Comparison of ENCODE assay signal across 25 cellular contexts in genomic region chr1:27823784-27824183, GRCh38. TPM values are rescaled to one million over a fixed set of nuclear protein-coding genes. Genes with fewer than 3 reads are reported as not detected.
A peak's percentile ranks its signal among the peaks of the same experiment; 100 is the strongest.
DNase-seq lines count a peak whose midpoint lies in the region; ATAC-seq, FAIRE-seq and TF ChIP-seq lines count a peak whose summit lies in the region.
"Had no signal": no experiment of that assay in that cellular context is flagged by ENCODE, and none has a peak within 500 bp of the region (broad histone marks: within the 10 kb centered on the region; RNA-seq: fewer than 3 reads in every experiment).

No MANE protein-coding gene starts in this region.

- no peak overlapping the region for H3K27ac ChIP-seq in CD8-positive, alpha-beta T cell (ENCODE audit: low read depth, low read length)
- no peak overlapping the region for H3K27ac ChIP-seq in K562 (ENCODE audit: extremely low read depth, low read depth, low read length)
- H3K27ac ChIP-seq: BLaER1 had no signal

- TF ChIP-seq RAD21 in K562 (CRISPR knock-in tag; conservative IDR thresholded peaks at IDR 0.05 in 1 of 2, IDR thresholded peaks at IDR 0.05 in 1 of 2) = no peak

- no peaks in the 10 kb centered on the region for H3K9me3 ChIP-seq in CD8-positive, alpha-beta T cell (ENCODE audit: low read length)
- H3K9me3 ChIP-seq in K562 (replicated peaks; ENCODE audit: control insufficient read depth, insufficient read depth, low read depth, low read length) = no peaks in the 10 kb centered on the region
- H3K9me3 ChIP-seq: BE2C, BLaER1, Caco-2 had no signal

- DNase-seq in CD8-positive, alpha-beta T cell = no peak
- DNase-seq in Calu3 = no peak
- no peak for DNase-seq in WTC11 (ENCODE audit: low spot score)
- no peak for DNase-seq in K562 (ENCODE audit: extremely low read depth in 1 of 4, low spot score in 3 of 4)
- no peak for DNase-seq in activated T-cell treated with anti-CD3 and anti-CD28 coated beads for 4 hours
- DNase-seq in NCI-H69 (lab: John Stamatoyannopoulos, UW) = no peak
- DNase-seq in EL = no peak
- DNase-seq: 8988T; ACHN; BE2C; C1 segment of cervical spinal cord; Caco-2; CD4-positive, alpha-beta memory T cell; CD4-positive, CD25-positive, alpha-beta regulatory T cell; DMS 273 treated with DMSO at 0.1 percent for 48 hours; DMS153; DMS53; DMS79; DND-41; GF-D8 had no signal

- H3K9me1 ChIP-seq in K562 (ENCODE audit: control insufficient read depth, insufficient read depth, low read length) = no peaks in the 10 kb centered on the region

- 92% methylated on average over 4 of the region's 4 CpGs for WGBS in K562 (ENCODE audit: insufficient coverage, low coverage, missing lambda C conversion rate)

- H3K9ac ChIP-seq in K562 (ENCODE audit: insufficient read depth in 1 of 2, low read depth in 2 of 2, low read length in 2 of 2) = no peak overlapping the region
- H3K9ac ChIP-seq: BLaER1 had no signal

- intact Hi-C loops in CD8-positive, alpha-beta T cell (cut with DNase I, micrococcal nuclease) = no loop called here
- intact Hi-C loops in Calu3 (cut with micrococcal nuclease; ENCODE audit: unreplicated experiment) = no loop called here
- intact Hi-C loops in K562 (cut with micrococcal nuclease) = no loop called here

- no peak for TF ChIP-seq POLR2A in K562 (conservative IDR thresholded peaks at IDR 0.05)

- no peak overlapping the region for H3K4me2 ChIP-seq in K562 (ENCODE audit: insufficient read depth, low read length)
- H3K4me2 ChIP-seq: BLaER1 had no signal

- H3K4me1 ChIP-seq in CD8-positive, alpha-beta T cell (ENCODE audit: insufficient read depth, low read length) = no peaks in the 10 kb centered on the region
- H3K4me1 ChIP-seq in K562 (replicated peaks in 1 of 2; ENCODE audit: control insufficient read depth in 2 of 2, insufficient read depth in 2 of 2, low read length in 2 of 2) = no peaks in the 10 kb centered on the region
- H3K4me1 ChIP-seq: BE2C, BLaER1, Caco-2 had no signal

- H3K27me3 Mint-ChIP-seq in CD8-positive, alpha-beta T cell (ENCODE audit: low read depth) = no peaks in the 10 kb centered on the region
- no peaks in the 10 kb centered on the region for H3K27me3 Mint-ChIP-seq in Calu3 (ENCODE audit: unreplicated experiment)
- H3K27me3 Mint-ChIP-seq in WTC11 (ENCODE audit: low read depth) = no peaks in the 10 kb centered on the region; the same call in 1 of the 2 replicates
- H3K27me3 Mint-ChIP-seq: CD4-positive, alpha-beta memory T cell; CD4-positive, CD25-positive, alpha-beta regulatory T cell had no signal

- ATAC-seq in CD8-positive, alpha-beta T cell = no peak
- no peak for ATAC-seq in WTC11
- no peak for ATAC-seq in K562
- ATAC-seq in GM21737 (IDR thresholded peaks at IDR 0.05; ENCODE audit: unreplicated experiment) = no peak

- peaks cover 7% of the 10 kb centered on the region for H3K36me3 ChIP-seq in CD8-positive, alpha-beta T cell (ENCODE audit: insufficient read depth, low read length)
- peaks cover 19% of the 10 kb centered on the region; the same call in 1 of the 3 replicates for H3K36me3 ChIP-seq in K562 (ENCODE audit: control insufficient read depth, insufficient read depth, low read length)
- H3K36me3 ChIP-seq: BE2C had no signal

- POLR2A ChIA-PET in CD8-positive, alpha-beta T cell (lab: Charles Lee) = no interaction called here
- POLR2A ChIA-PET in WTC11 (lab: Charles Lee) (no interaction called here), K562 (lab: Yijun Ruan, JAX) (interaction anchor here (1.2 kb wide), 1 partner anchor 17 kb away, joined by 3 read pairs; no protein-coding TSS in a partner anchor)

- H3K79me2 ChIP-seq in K562 (ENCODE audit: control insufficient read depth, insufficient read depth, low read length) = no peaks in the 10 kb centered on the region

- H3K27me3 ChIP-seq in CD8-positive, alpha-beta T cell (ENCODE audit: insufficient read depth, low read length) = no peaks in the 10 kb centered on the region
- no peaks in the 10 kb centered on the region for H3K27me3 ChIP-seq in K562 (ENCODE audit: control insufficient read depth in 2 of 2, insufficient read depth in 2 of 2, low read length in 2 of 2)
- H3K27me3 ChIP-seq: BE2C, BLaER1 had no signal

- no peak for TF ChIP-seq EP300 in K562 (IDR thresholded peaks at IDR 0.05; ENCODE audit: low read length)

- peaks cover 31% of the 10 kb centered on the region for H3K36me3 Mint-ChIP-seq in CD8-positive, alpha-beta T cell
- H3K36me3 Mint-ChIP-seq in Calu3 (ENCODE audit: insufficient read depth, unreplicated experiment) (no peaks in the 10 kb centered on the region), WTC11 (no peaks in the 10 kb centered on the region)

- no peak overlapping the region for H2AFZ ChIP-seq in K562 (ENCODE audit: low read depth, low read length)

- H3K9me3 Mint-ChIP-seq in CD8-positive, alpha-beta T cell = no peaks in the 10 kb centered on the region
- no peaks in the 10 kb centered on the region for H3K9me3 Mint-ChIP-seq in Calu3 (ENCODE audit: low read depth, unreplicated experiment)
- H3K9me3 Mint-ChIP-seq in WTC11 = 0 out of 2 replicates have a peak, but pooled peaks cover 3% of the 10 kb centered on the region
- H3K9me3 Mint-ChIP-seq: CD4-positive, alpha-beta memory T cell; CD4-positive, CD25-positive, alpha-beta regulatory T cell had no signal

- CTCF ChIA-PET in CD8-positive, alpha-beta T cell (lab: Charles Lee) = interaction anchor here (0.6 kb wide), 1 partner anchor 400 kb away, joined by 3 read pairs; no protein-coding TSS in a partner anchor
- CTCF ChIA-PET in Calu3 (lab: Charles Lee) = no interaction called here
- CTCF ChIA-PET in WTC11 (lab: Charles Lee) = no interaction called here
- CTCF ChIA-PET in K562 (lab: Yijun Ruan, JAX; ENCODE audit: low intra/inter-chr PET ratio) = no interaction called here

- H3K27ac Mint-ChIP-seq in CD8-positive, alpha-beta T cell = peak overlapping the region; percentile 45
- H3K27ac Mint-ChIP-seq in Calu3 (ENCODE audit: unreplicated experiment) (no peak overlapping the region), WTC11 (no peak overlapping the region)
- H3K27ac Mint-ChIP-seq: CD4-positive, alpha-beta memory T cell; CD4-positive, CD25-positive, alpha-beta regulatory T cell had no signal

- no peaks in the 10 kb centered on the region for H4K20me1 ChIP-seq in K562 (replicated peaks; ENCODE audit: control insufficient read depth, insufficient read depth, low read length)
- H4K20me1 ChIP-seq: BLaER1 had no signal

- H3K4me1 Mint-ChIP-seq in CD8-positive, alpha-beta T cell (ENCODE audit: low read depth) = no peaks in the 10 kb centered on the region
- H3K4me1 Mint-ChIP-seq in Calu3 (ENCODE audit: low read depth, unreplicated experiment) (no peaks in the 10 kb centered on the region), WTC11 (no peaks in the 10 kb centered on the region)
- H3K4me1 Mint-ChIP-seq: CD14-positive monocyte; CD4-positive, alpha-beta memory T cell; CD4-positive, CD25-positive, alpha-beta regulatory T cell had no signal

- BruUV-seq in Calu3 (replicated peaks; lab: Mats Ljungman, UMichigan) (TSS peak; percentile 50), K562 (replicated peaks; lab: Mats Ljungman, UMichigan) (TSS peak; percentile 49)

- no peak for TF ChIP-seq CTCF in CD8-positive, alpha-beta T cell (IDR thresholded peaks at IDR 0.05)
- TF ChIP-seq CTCF in Calu3 (IDR thresholded peaks at IDR 0.05; ENCODE audit: unreplicated experiment) = no peak
- TF ChIP-seq CTCF in WTC11 (IDR thresholded peaks at IDR 0.05) = no peak
- TF ChIP-seq CTCF in K562 (IDR thresholded peaks at IDR 0.05 in 2 of 3, conservative IDR thresholded peaks at IDR 0.05 in 1 of 3; ENCODE audit: insufficient read depth in 2 of 3, low read depth in 1 of 3, low read length in 3 of 3) = no peak

- H3K4me3 ChIP-seq in CD8-positive, alpha-beta T cell (ENCODE audit: low read depth, low read length) = no peak overlapping the region
- no peak overlapping the region for H3K4me3 ChIP-seq in K562
- H3K4me3 ChIP-seq: BLaER1 had no signal

- no peak for FAIRE-seq in K562 (lab: Jason Lieb, UNC)
- FAIRE-seq: A204.1, GM12892 had no signal

- no peak overlapping the region for H3K4me3 Mint-ChIP-seq in CD8-positive, alpha-beta T cell
- H3K4me3 Mint-ChIP-seq in Calu3 (ENCODE audit: low read depth, unreplicated experiment) (no peak overlapping the region), WTC11 (no peak overlapping the region)
- H3K4me3 Mint-ChIP-seq: CD14-positive monocyte; CD4-positive, alpha-beta memory T cell; CD4-positive, CD25-positive, alpha-beta regulatory T cell had no signal

- in situ Hi-C loops in K562 (cut with MboI) = no loop called here

RNA-seq across cellular contexts. Expression of gene PPP1R8, which starts 6.8 kb away (rescaled TPM):
- total RNA-seq in CD8-positive, alpha-beta T cell = 10 to 100 TPM; 24.9 to 25.3 TPM
- 29.6 and 34.3 TPM in 2 replicates for total RNA-seq in Calu3 (2022)
- total RNA-seq in WTC11 (2021) = 39.5 to 43.0 TPM (median 41.9 TPM) in 3 replicates
- total RNA-seq in K562 (2011; cell fraction: chromatin; rRNA removed; ENCODE audit: low replicate concordance) = 20.9 and 25.0 TPM in 2 replicates
- 24.2 and 25.8 TPM in 2 replicates for total RNA-seq in K562 (2011; cell fraction: nucleolus; rRNA removed)
- total RNA-seq in K562 (2011; cell fraction: nucleoplasm; rRNA removed) = 22.5 and 26.0 TPM in 2 replicates
- total RNA-seq in K562 (2014; rRNA removed) = 70.7 and 79.1 TPM in 2 replicates
- total RNA-seq in K562 (2014; rRNA removed; fragmentation: Illumina TruSeq; extraction: Trizol) = 74.6 and 79.6 TPM in 2 replicates
- total RNA-seq in K562 (2015; rRNA removed; fragmentation: Illumina TruSeq; extraction: Trizol) = 80.1 and 87.9 TPM in 2 replicates
- total RNA-seq in K562 (2021) = 66.7 and 75.3 TPM in 2 replicates
- 89.6 and 101 TPM in 2 replicates for polyA plus RNA-seq in K562 (2011; rRNA removed)
- 74.3 and 80.9 TPM in 2 replicates for polyA plus RNA-seq in K562 (2011; cell fraction: cytosol; rRNA removed)
- polyA plus RNA-seq in K562 (2011; cell fraction: nucleus; rRNA removed) = 37.2 and 44.2 TPM in 2 replicates
- 53.6 and 64.5 TPM in 2 replicates for polyA plus RNA-seq in K562 (2012)
- polyA plus RNA-seq in K562 (2014; fragmentation: Illumina TruSeq; extraction: Trizol) = 107 and 132 TPM in 2 replicates
- polyA plus RNA-seq in K562 (2014; fragmentation: Nextera tagmentation; extraction: Ambion mirVana) = 10 to 100 TPM; 16.2 to 20.2 TPM
- polyA plus RNA-seq in K562 (2014; rRNA removed) = 83.0 and 89.5 TPM in 2 replicates
- 120 and 129 TPM in 2 replicates for polyA minus RNA-seq in K562 (2011; rRNA and poly(A)+ RNA removed)
- polyA minus RNA-seq in K562 (2011; cell fraction: cytosol; rRNA and poly(A)+ RNA removed) = 48.7 and 53.1 TPM in 2 replicates
- polyA minus RNA-seq in K562 (2011; cell fraction: nucleus; rRNA and poly(A)+ RNA removed) = 12.4 and 24.0 TPM in 2 replicates

RNA-seq across cellular contexts. Expression of gene THEMIS2, which starts 48.6 kb away (rescaled TPM):
- 10 to 100 TPM; 13.4 to 15.2 TPM for total RNA-seq in CD8-positive, alpha-beta T cell
- 5.9 and 11.3 TPM in 2 replicates for total RNA-seq in Calu3 (2022)
- 12.7 to 13.0 TPM (median 12.9 TPM) in 3 replicates for total RNA-seq in WTC11 (2021)
- 11.1 and 36.1 TPM in 2 replicates for total RNA-seq in K562 (2011; cell fraction: chromatin; rRNA removed; ENCODE audit: low replicate concordance)
- 23.2 and 25.5 TPM in 2 replicates for total RNA-seq in K562 (2011; cell fraction: nucleolus; rRNA removed)
- 18.8 and 19.5 TPM in 2 replicates for total RNA-seq in K562 (2011; cell fraction: nucleoplasm; rRNA removed)
- total RNA-seq in K562 (2014; rRNA removed) = 10.8 and 12.6 TPM in 2 replicates
- total RNA-seq in K562 (2014; rRNA removed; fragmentation: Illumina TruSeq; extraction: Trizol) = 4.2 and 6.8 TPM in 2 replicates
- 4.6 and 4.9 TPM in 2 replicates for total RNA-seq in K562 (2015; rRNA removed; fragmentation: Illumina TruSeq; extraction: Trizol)
- total RNA-seq in K562 (2021) = 12.7 TPM in 2 replicates
- polyA plus RNA-seq in K562 (2011; rRNA removed) = 8.5 and 16.9 TPM in 2 replicates
- polyA plus RNA-seq in K562 (2011; cell fraction: cytosol; rRNA removed) = 15.5 and 15.9 TPM in 2 replicates
- polyA plus RNA-seq in K562 (2011; cell fraction: nucleus; rRNA removed) = 23.2 and 24.7 TPM in 2 replicates
- polyA plus RNA-seq in K562 (2012) = 8.4 and 16.6 TPM in 2 replicates
- 8.0 and 9.5 TPM in 2 replicates for polyA plus RNA-seq in K562 (2014; fragmentation: Illumina TruSeq; extraction: Trizol)
- polyA plus RNA-seq in K562 (2014; fragmentation: Nextera tagmentation; extraction: Ambion mirVana) = 1 to 10 TPM; 2.3 to 3.4 TPM
- polyA plus RNA-seq in K562 (2014; rRNA removed) = 11.7 and 12.8 TPM in 2 replicates
- polyA minus RNA-seq in K562 (2011; rRNA and poly(A)+ RNA removed) = 7.9 and 9.4 TPM in 2 replicates
- polyA minus RNA-seq in K562 (2011; cell fraction: cytosol; rRNA and poly(A)+ RNA removed) = 7.0 and 10.6 TPM in 2 replicates
- polyA minus RNA-seq in K562 (2011; cell fraction: nucleus; rRNA and poly(A)+ RNA removed) = 8.6 and 11.6 TPM in 2 replicates

RNA-seq across cellular contexts. Expression of gene STX12, which starts 50.8 kb away (rescaled TPM):
- 10 to 100 TPM; 21.0 to 26.0 TPM for total RNA-seq in CD8-positive, alpha-beta T cell
- total RNA-seq in Calu3 (2022) (23.4 and 24.2 TPM in 2 replicates), WTC11 (2021) (10.1 to 10.8 TPM (median 10.3 TPM) in 3 replicates), K562 (2014; rRNA removed) (18.2 and 27.2 TPM in 2 replicates), K562 (2014; rRNA removed; fragmentation: Illumina TruSeq; extraction: Trizol) (27.1 and 31.5 TPM in 2 replicates), K562 (2015; rRNA removed; fragmentation: Illumina TruSeq; extraction: Trizol) (24.7 and 25.7 TPM in 2 replicates), K562 (2021) (23.1 and 23.8 TPM in 2 replicates)
- total RNA-seq in K562 (2011; cell fraction: chromatin; rRNA removed; ENCODE audit: low replicate concordance) = 38.9 and 95.6 TPM in 2 replicates
- total RNA-seq in K562 (2011; cell fraction: nucleolus; rRNA removed) = 20.0 and 21.6 TPM in 2 replicates
- total RNA-seq in K562 (2011; cell fraction: nucleoplasm; rRNA removed) = 42.5 and 46.3 TPM in 2 replicates
- polyA plus RNA-seq in K562 (2011; rRNA removed) (18.4 and 24.4 TPM in 2 replicates), K562 (2014; fragmentation: Illumina TruSeq; extraction: Trizol) (26.9 and 31.3 TPM in 2 replicates), K562 (2014; fragmentation: Nextera tagmentation; extraction: Ambion mirVana) (10 to 100 TPM; 23.1 to 27.4 TPM), K562 (2014; rRNA removed) (16.9 and 18.6 TPM in 2 replicates)
- polyA plus RNA-seq in K562 (2011; cell fraction: cytosol; rRNA removed) = 9.6 and 15.1 TPM in 2 replicates
- 23.7 and 41.6 TPM in 2 replicates for polyA plus RNA-seq in K562 (2011; cell fraction: nucleus; rRNA removed)
- polyA plus RNA-seq in K562 (2012) = 14.9 and 21.8 TPM in 2 replicates
- 20.1 and 32.5 TPM in 2 replicates for polyA minus RNA-seq in K562 (2011; rRNA and poly(A)+ RNA removed)
- polyA minus RNA-seq in K562 (2011; cell fraction: cytosol; rRNA and poly(A)+ RNA removed) = 9.1 and 14.3 TPM in 2 replicates
- polyA minus RNA-seq in K562 (2011; cell fraction: nucleus; rRNA and poly(A)+ RNA removed) = 12.3 and 14.1 TPM in 2 replicates
